1 cellular context compared by ENCODE assay signal in the genomic region with DNA sequence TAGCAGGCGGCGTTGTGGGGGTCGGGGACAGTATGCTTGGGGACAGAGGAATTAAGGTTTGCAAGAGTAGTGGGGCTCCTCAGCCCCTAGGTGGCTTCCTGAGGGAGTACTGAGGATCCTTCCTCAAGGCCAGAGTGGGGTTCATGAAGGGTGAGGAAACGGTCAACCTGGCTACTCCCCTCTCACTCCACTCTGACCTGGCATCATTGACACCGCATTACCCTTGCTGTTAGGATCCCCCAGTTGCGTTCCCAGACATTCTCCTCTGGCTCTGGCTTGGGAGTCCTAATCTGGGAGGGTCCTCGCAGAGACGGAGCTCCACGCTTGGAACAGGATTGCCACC.
TF ChIP-seq lines count a peak whose summit lies in the region.

No MANE protein-coding gene starts in this region.

TF ChIP-seq in GM12878, 131 proteins besides CTCF, POLR2A, EP300 and RAD21 (continued from another document):
- TF ChIP-seq JUNB (IDR thresholded peaks at IDR 0.05) (no peak), MEF2A (IDR thresholded peaks at IDR 0.05; ENCODE audit: insufficient read depth, low read depth, low read length) (no peak), NR2C2 (IDR thresholded peaks at IDR 0.05; ENCODE audit: borderline replicate concordance, control insufficient read depth, insufficient read length, low read depth) (no peak), RCOR1 (conservative IDR thresholded peaks at IDR 0.05; ENCODE audit: low read depth, low read length) (no peak), TCF12 (IDR thresholded peaks at IDR 0.05; ENCODE audit: low read depth, low read length) (no peak), CHD4 (IDR thresholded peaks at IDR 0.05) (no peak), BRCA1 (IDR thresholded peaks at IDR 0.05; ENCODE audit: low read depth, low read length) (no peak), NRF1 (conservative IDR thresholded peaks at IDR 0.05; ENCODE audit: low read depth, low read length) (no peak)
- TF ChIP-seq, protein P1, sequence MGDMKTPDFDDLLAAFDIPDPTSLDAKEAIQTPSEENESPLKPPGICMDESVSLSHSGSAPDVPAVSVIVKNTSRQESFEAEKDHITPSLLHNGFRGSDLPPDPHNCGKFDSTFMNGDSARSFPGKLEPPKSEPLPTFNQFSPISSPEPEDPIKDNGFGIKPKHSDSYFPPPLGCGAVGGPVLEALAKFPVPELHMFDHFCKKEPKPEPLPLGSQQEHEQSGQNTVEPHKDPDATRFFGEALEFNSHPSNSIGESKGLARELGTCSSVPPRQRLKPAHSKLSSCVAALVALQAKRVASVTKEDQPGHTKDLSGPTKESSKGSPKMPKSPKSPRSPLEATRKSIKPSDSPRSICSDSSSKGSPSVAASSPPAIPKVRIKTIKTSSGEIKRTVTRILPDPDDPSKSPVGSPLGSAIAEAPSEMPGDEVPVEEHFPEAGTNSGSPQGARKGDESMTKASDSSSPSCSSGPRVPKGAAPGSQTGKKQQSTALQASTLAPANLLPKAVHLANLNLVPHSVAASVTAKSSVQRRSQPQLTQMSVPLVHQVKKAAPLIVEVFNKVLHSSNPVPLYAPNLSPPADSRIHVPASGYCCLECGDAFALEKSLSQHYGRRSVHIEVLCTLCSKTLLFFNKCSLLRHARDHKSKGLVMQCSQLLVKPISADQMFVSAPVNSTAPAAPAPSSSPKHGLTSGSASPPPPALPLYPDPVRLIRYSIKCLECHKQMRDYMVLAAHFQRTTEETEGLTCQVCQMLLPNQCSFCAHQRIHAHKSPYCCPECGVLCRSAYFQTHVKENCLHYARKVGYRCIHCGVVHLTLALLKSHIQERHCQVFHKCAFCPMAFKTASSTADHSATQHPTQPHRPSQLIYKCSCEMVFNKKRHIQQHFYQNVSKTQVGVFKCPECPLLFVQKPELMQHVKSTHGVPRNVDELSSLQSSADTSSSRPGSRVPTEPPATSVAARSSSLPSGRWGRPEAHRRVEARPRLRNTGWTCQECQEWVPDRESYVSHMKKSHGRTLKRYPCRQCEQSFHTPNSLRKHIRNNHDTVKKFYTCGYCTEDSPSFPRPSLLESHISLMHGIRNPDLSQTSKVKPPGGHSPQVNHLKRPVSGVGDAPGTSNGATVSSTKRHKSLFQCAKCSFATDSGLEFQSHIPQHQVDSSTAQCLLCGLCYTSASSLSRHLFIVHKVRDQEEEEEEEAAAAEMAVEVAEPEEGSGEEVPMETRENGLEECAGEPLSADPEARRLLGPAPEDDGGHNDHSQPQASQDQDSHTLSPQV (IDR thresholded peaks at IDR 0.05): no peak
- TF ChIP-seq, protein P2, sequence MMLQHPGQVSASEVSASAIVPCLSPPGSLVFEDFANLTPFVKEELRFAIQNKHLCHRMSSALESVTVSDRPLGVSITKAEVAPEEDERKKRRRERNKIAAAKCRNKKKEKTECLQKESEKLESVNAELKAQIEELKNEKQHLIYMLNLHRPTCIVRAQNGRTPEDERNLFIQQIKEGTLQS (IDR thresholded peaks at IDR 0.05; ENCODE audit: borderline replicate concordance, extremely low read depth, low read depth, low read length): no peak
- TF ChIP-seq, protein P3, sequence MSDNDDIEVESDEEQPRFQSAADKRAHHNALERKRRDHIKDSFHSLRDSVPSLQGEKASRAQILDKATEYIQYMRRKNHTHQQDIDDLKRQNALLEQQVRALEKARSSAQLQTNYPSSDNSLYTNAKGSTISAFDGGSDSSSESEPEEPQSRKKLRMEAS (IDR thresholded peaks at IDR 0.05; ENCODE audit: low read depth, low read length): no peak
- TF ChIP-seq, protein P4, sequence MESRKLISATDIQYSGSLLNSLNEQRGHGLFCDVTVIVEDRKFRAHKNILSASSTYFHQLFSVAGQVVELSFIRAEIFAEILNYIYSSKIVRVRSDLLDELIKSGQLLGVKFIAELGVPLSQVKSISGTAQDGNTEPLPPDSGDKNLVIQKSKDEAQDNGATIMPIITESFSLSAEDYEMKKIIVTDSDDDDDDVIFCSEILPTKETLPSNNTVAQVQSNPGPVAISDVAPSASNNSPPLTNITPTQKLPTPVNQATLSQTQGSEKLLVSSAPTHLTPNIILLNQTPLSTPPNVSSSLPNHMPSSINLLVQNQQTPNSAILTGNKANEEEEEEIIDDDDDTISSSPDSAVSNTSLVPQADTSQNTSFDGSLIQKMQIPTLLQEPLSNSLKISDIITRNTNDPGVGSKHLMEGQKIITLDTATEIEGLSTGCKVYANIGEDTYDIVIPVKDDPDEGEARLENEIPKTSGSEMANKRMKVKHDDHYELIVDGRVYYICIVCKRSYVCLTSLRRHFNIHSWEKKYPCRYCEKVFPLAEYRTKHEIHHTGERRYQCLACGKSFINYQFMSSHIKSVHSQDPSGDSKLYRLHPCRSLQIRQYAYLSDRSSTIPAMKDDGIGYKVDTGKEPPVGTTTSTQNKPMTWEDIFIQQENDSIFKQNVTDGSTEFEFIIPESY (IDR thresholded peaks at IDR 0.05): no peak
- TF ChIP-seq, protein P5, sequence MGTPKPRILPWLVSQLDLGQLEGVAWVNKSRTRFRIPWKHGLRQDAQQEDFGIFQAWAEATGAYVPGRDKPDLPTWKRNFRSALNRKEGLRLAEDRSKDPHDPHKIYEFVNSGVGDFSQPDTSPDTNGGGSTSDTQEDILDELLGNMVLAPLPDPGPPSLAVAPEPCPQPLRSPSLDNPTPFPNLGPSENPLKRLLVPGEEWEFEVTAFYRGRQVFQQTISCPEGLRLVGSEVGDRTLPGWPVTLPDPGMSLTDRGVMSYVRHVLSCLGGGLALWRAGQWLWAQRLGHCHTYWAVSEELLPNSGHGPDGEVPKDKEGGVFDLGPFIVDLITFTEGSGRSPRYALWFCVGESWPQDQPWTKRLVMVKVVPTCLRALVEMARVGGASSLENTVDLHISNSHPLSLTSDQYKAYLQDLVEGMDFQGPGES (IDR thresholded peaks at IDR 0.05): no peak
